ENCODE assay signal across 1 cellular context in the genomic region with DNA sequence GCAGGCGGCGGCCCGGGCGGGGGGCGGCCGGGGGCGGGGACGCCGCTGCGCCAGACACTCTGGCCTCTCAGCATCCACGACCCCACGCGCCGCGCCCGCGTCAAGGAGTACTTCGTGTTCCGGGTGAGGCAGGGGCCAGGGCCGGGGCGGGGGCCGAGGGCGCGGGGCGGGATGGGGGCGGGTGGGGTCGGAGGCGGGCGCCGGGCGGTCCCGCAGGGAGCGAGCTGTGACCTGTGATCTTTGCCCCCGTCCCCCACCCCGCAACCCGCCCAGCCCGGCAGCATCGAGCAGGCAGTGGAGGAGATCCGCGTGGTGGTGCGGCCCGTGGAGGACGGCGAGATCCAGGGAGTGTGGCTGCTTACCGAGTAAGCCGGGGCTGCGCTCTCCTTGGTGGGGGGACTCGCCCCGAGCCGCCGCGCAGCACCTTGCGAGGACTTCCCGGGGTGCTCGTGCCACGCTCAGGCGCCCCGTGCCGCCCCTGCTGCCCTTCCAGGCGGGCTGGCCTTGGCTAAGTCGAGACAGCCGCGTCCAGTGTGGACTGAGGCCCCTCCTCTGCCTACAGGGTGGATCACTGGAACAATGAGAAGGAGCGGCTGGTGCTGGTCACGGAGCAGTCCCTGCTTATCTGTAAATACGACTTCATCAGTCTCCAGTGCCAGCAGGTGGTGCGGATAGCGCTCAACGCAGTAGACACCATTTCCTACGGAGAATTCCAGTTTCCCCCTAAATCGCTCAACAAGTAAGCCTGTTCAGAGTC.
TF ChIP-seq lines count a peak whose summit lies in the region.

No MANE protein-coding gene starts in this region.

TF ChIP-seq in K562, 482 proteins besides CTCF, POLR2A, EP300 and RAD21 (continued from another document and continues in another):
- TF ChIP-seq MTA3 (IDR thresholded peaks at IDR 0.05; ENCODE audit: borderline replicate concordance), result peak; percentile 71
- TF ChIP-seq TCF7 (IDR thresholded peaks at IDR 0.05; ENCODE audit: borderline replicate concordance), result no peak
- TF ChIP-seq NBN (IDR thresholded peaks at IDR 0.05; ENCODE audit: low read depth), result no peak
- no peak for TF ChIP-seq ZNF146 (CRISPR knock-in tag; IDR thresholded peaks at IDR 0.05; ENCODE audit: unreplicated experiment)
- no peak for TF ChIP-seq ZNF586 (CRISPR knock-in tag; conservative IDR thresholded peaks at IDR 0.05)
- no peak for TF ChIP-seq SLC30A9 (CRISPR knock-in tag; IDR thresholded peaks at IDR 0.05)
- no peak for TF ChIP-seq ILF3 (IDR thresholded peaks at IDR 0.05; ENCODE audit: borderline replicate concordance)
- TF ChIP-seq MAZ (CRISPR knock-in tag; conservative IDR thresholded peaks at IDR 0.05 in 1 of 2, IDR thresholded peaks at IDR 0.05 in 1 of 2), result peak; percentile 16 to 50; a peak in 2 of 4 replicates
- peak; percentile 90 for TF ChIP-seq TCF3 (CRISPR knock-in tag; IDR thresholded peaks at IDR 0.05)
- TF ChIP-seq NRF1 (conservative IDR thresholded peaks at IDR 0.05 in 1 of 2, IDR thresholded peaks at IDR 0.05 in 1 of 2), result peak; percentile 25 to 30; a peak in 2 of 4 replicates
- no peak for TF ChIP-seq ERF (CRISPR knock-in tag; IDR thresholded peaks at IDR 0.05)
- TF ChIP-seq CXXC5 (CRISPR knock-in tag; IDR thresholded peaks at IDR 0.05), result peak; percentile 85
- no peak for TF ChIP-seq RAD51 (IDR thresholded peaks at IDR 0.05; ENCODE audit: borderline replicate concordance, low read depth)
- peak; percentile 45; the same call in 1 of the 2 replicates for TF ChIP-seq NR2C1 (IDR thresholded peaks at IDR 0.05)
- TF ChIP-seq NR2C1 (tag; IDR thresholded peaks at IDR 0.05), result no peak
- TF ChIP-seq, protein P1, sequence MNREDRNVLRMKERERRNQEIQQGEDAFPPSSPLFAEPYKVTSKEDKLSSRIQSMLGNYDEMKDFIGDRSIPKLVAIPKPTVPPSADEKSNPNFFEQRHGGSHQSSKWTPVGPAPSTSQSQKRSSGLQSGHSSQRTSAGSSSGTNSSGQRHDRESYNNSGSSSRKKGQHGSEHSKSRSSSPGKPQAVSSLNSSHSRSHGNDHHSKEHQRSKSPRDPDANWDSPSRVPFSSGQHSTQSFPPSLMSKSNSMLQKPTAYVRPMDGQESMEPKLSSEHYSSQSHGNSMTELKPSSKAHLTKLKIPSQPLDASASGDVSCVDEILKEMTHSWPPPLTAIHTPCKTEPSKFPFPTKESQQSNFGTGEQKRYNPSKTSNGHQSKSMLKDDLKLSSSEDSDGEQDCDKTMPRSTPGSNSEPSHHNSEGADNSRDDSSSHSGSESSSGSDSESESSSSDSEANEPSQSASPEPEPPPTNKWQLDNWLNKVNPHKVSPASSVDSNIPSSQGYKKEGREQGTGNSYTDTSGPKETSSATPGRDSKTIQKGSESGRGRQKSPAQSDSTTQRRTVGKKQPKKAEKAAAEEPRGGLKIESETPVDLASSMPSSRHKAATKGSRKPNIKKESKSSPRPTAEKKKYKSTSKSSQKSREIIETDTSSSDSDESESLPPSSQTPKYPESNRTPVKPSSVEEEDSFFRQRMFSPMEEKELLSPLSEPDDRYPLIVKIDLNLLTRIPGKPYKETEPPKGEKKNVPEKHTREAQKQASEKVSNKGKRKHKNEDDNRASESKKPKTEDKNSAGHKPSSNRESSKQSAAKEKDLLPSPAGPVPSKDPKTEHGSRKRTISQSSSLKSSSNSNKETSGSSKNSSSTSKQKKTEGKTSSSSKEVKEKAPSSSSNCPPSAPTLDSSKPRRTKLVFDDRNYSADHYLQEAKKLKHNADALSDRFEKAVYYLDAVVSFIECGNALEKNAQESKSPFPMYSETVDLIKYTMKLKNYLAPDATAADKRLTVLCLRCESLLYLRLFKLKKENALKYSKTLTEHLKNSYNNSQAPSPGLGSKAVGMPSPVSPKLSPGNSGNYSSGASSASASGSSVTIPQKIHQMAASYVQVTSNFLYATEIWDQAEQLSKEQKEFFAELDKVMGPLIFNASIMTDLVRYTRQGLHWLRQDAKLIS (CRISPR knock-in tag; IDR thresholded peaks at IDR 0.05), result no peak
- no peak for TF ChIP-seq POLR3G (IDR thresholded peaks at IDR 0.05; ENCODE audit: extremely low read depth, insufficient read length, insufficient replicate concordance)
- no peak for TF ChIP-seq ZNF780A (CRISPR knock-in tag; IDR thresholded peaks at IDR 0.05)
- no peak for TF ChIP-seq CCNT2 (IDR thresholded peaks at IDR 0.05; ENCODE audit: borderline replicate concordance, extremely low read depth, insufficient read length, low read depth, low read length)
- TF ChIP-seq, protein P2, sequence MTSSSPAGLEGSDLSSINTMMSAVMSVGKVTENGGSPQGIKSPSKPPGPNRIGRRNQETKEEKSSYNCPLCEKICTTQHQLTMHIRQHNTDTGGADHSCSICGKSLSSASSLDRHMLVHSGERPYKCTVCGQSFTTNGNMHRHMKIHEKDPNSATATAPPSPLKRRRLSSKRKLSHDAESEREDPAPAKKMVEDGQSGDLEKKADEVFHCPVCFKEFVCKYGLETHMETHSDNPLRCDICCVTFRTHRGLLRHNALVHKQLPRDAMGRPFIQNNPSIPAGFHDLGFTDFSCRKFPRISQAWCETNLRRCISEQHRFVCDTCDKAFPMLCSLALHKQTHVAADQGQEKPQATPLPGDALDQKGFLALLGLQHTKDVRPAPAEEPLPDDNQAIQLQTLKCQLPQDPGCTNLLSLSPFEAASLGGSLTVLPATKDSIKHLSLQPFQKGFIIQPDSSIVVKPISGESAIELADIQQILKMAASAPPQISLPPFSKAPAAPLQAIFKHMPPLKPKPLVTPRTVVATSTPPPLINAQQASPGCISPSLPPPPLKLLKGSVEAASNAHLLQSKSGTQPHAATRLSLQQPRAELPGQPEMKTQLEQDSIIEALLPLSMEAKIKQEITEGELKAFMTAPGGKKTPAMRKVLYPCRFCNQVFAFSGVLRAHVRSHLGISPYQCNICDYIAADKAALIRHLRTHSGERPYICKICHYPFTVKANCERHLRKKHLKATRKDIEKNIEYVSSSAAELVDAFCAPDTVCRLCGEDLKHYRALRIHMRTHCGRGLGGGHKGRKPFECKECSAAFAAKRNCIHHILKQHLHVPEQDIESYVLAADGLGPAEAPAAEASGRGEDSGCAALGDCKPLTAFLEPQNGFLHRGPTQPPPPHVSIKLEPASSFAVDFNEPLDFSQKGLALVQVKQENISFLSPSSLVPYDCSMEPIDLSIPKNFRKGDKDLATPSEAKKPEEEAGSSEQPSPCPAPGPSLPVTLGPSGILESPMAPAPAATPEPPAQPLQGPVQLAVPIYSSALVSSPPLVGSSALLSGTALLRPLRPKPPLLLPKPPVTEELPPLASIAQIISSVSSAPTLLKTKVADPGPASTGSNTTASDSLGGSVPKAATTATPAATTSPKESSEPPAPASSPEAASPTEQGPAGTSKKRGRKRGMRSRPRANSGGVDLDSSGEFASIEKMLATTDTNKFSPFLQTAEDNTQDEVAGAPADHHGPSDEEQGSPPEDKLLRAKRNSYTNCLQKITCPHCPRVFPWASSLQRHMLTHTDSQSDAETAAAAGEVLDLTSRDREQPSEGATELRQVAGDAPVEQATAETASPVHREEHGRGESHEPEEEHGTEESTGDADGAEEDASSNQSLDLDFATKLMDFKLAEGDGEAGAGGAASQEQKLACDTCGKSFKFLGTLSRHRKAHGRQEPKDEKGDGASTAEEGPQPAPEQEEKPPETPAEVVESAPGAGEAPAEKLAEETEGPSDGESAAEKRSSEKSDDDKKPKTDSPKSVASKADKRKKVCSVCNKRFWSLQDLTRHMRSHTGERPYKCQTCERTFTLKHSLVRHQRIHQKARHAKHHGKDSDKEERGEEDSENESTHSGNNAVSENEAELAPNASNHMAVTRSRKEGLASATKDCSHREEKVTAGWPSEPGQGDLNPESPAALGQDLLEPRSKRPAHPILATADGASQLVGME (CRISPR knock-in tag; IDR thresholded peaks at IDR 0.05), result no peak
- TF ChIP-seq RB1 (IDR thresholded peaks at IDR 0.05; ENCODE audit: low read depth), result peak; percentile 48; the same call in 1 of the 2 replicates
- peak; percentile 59; the same call in 1 of the 2 replicates for TF ChIP-seq MTA2 (IDR thresholded peaks at IDR 0.05; ENCODE audit: low read depth)
- peak; percentile 60 to 66 for TF ChIP-seq FOXK2 (conservative IDR thresholded peaks at IDR 0.05 in 1 of 2, IDR thresholded peaks at IDR 0.05 in 1 of 2; ENCODE audit: low read depth in 2 of 2)
- peak; percentile 43; the same call in 1 of the 2 replicates for TF ChIP-seq SMARCE1 (IDR thresholded peaks at IDR 0.05)
- TF ChIP-seq, protein P3, sequence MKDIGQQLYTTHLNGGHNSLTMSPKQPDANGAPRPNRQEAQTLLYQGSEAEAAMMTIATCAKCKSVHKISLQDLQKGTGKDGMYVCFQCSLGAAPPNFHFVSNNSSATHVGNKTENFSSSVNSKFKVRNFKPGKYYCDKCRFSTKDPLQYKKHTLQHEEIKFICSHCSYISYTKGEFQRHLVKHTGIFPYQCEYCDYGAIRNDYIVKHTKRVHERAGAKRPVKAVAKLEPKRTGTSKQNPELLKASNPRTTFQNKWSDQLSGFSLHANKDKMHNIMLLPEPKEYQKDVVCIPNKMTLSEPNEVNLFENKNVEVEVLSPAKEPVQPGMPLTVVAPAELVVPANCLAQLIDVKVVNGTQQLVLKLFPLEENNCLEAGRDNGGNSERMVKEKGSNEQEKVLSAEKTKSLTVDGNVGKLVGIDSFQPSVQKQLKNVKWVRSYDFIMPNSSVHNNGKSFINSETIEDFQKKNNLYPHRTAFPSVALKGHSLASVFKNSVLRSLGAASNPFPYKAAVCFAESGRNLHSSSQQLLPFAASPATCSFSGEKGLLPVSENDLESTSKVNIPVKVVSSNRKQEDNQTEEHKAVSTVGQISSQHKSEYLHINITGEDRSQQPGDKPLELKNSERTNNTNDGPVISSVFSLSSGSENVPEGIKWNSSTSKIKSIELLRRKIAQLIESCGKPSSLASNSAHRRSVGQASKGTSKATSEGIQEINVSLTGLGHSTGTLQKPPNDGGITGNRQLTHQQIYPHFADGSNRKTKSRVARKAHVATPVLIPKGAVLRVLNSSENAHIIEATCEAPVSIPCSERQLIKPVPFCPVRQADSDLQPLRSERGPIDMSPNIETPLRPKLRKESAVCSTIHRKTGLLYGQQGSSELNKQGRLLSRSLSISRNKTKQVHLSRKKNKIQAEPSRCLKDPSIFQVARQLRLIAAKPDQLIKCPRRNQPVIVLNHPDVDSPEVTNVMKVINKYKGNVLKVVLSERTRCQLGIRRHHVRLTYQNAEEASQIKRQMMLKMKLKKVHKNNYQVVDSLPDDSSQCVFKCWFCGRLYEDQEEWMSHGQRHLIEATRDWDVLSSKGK (CRISPR knock-in tag; IDR thresholded peaks at IDR 0.05), result no peak
- no peak for TF ChIP-seq NR2C2 (CRISPR knock-in tag; IDR thresholded peaks at IDR 0.05)
- TF ChIP-seq NR2C2 (tag; IDR thresholded peaks at IDR 0.05), result peak; percentile 90
- TF ChIP-seq SRSF3 (IDR thresholded peaks at IDR 0.05; ENCODE audit: insufficient read depth, low read length), result no peak
- TF ChIP-seq GTF2F1 (IDR thresholded peaks at IDR 0.05; ENCODE audit: low read depth, low read length), result no peak
- TF ChIP-seq MEF2A (IDR thresholded peaks at IDR 0.05; ENCODE audit: control insufficient read depth, low read depth, low read length), result no peak
- no peak for TF ChIP-seq JUNB (CRISPR knock-in tag; conservative IDR thresholded peaks at IDR 0.05)
- TF ChIP-seq ZSCAN29 (IDR thresholded peaks at IDR 0.05), result no peak
- TF ChIP-seq, protein P4, sequence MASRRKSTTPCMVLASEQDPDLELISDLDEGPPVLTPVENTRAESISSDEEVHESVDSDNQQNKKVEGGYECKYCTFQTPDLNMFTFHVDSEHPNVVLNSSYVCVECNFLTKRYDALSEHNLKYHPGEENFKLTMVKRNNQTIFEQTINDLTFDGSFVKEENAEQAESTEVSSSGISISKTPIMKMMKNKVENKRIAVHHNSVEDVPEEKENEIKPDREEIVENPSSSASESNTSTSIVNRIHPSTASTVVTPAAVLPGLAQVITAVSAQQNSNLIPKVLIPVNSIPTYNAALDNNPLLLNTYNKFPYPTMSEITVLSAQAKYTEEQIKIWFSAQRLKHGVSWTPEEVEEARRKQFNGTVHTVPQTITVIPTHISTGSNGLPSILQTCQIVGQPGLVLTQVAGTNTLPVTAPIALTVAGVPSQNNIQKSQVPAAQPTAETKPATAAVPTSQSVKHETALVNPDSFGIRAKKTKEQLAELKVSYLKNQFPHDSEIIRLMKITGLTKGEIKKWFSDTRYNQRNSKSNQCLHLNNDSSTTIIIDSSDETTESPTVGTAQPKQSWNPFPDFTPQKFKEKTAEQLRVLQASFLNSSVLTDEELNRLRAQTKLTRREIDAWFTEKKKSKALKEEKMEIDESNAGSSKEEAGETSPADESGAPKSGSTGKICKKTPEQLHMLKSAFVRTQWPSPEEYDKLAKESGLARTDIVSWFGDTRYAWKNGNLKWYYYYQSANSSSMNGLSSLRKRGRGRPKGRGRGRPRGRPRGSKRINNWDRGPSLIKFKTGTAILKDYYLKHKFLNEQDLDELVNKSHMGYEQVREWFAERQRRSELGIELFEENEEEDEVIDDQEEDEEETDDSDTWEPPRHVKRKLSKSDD (conservative IDR thresholded peaks at IDR 0.05; ENCODE audit: low read length), result no peak
- TF ChIP-seq MECOM (CRISPR knock-in tag; IDR thresholded peaks at IDR 0.05), result no peak
